21 cellular contexts compared by ENCODE assay signal in the genomic region with DNA sequence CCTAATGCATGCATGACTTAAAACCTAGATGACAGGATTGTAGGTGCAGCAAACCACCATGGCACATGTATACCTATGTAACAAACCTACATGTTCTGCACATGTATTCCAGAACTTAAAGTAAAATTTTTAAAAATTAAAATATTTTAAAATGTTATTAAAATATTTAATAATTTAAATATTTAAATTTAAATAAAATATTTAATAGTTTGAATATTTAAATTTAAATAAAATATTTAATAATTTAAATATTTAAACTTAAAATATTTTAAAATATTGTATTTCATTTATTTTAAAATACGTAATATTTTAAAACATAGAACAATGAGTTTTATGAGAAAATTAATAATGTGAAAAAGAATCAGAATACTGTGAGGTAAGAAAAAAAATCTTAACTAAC.
DNase-seq lines count a peak whose midpoint lies in the region; ATAC-seq, FAIRE-seq and TF ChIP-seq lines count a peak whose summit lies in the region.
"Had no signal": no experiment of that assay in that cellular context is flagged by ENCODE, and none has a peak within 500 bp of the region (broad histone marks: within the 10 kb centered on the region; RNA-seq: fewer than 3 reads in every experiment).

No MANE protein-coding gene starts in this region.

- H3K79me2 ChIP-seq in GM23248 (ENCODE audit: insufficient read depth): no peaks in the 10 kb centered on the region

- FAIRE-seq in A204.1 (lab: Jason Lieb, UNC): peak; percentile 99
- FAIRE-seq in TTC549 (lab: Jason Lieb, UNC): peak; percentile 96
- FAIRE-seq in endometrium (lab: Jason Lieb, UNC): peak; percentile 96
- peak; percentile 98 for FAIRE-seq in pancreas (lab: Jason Lieb, UNC)
- FAIRE-seq: A549, GM12892, GM19239 had no signal

- DNase-seq in pancreas (no peak), NCI-H2196 (lab: John Stamatoyannopoulos, UW; ENCODE audit: unreplicated experiment) (no peak), GM23248 (no peak)
- DNase-seq: C1 segment of cervical spinal cord; Calu3; CD4-positive, alpha-beta memory T cell; COR-L47; DMS53; DMS79 treated with DMSO at 0.1 percent for 48 hours; H9 had no signal

- H3K4me1 ChIP-seq in pancreas (no peaks in the 10 kb centered on the region), GM23248 (ENCODE audit: insufficient read depth) (no peaks in the 10 kb centered on the region)
- H3K4me1 ChIP-seq: A549 had no signal

- TF ChIP-seq CTCF in pancreas (IDR thresholded peaks at IDR 0.05): no peak

- H2AFZ ChIP-seq in GM23248: no peak overlapping the region
- H2AFZ ChIP-seq: GM23338 had no signal

- no peaks in the 10 kb centered on the region for H3K9me3 ChIP-seq in pancreas
- H3K9me3 ChIP-seq in GM23248 (ENCODE audit: low read depth): no peaks in the 10 kb centered on the region
- H3K9me3 ChIP-seq: A549 had no signal

- no peaks in the 10 kb centered on the region for H3K9me2 ChIP-seq in GM23248 (ENCODE audit: insufficient read depth)

- H4K20me1 ChIP-seq in GM23248 (ENCODE audit: insufficient read depth): no peaks in the 10 kb centered on the region

- WGBS in pancreas, 2 donors: 93 to 98% methylated on average over 1 of the region's 1 CpG
- 68 to 77% methylated on average over 1 of the region's 1 CpG for WGBS in GM23248 (ENCODE audit: low coverage in 1 of 2, low lambda C conversion rate in 2 of 2, missing lambda C conversion rate in 2 of 2), 2 experiments

- H3K27me3 ChIP-seq in pancreas: no peaks in the 10 kb centered on the region
- H3K27me3 ChIP-seq in GM23248 (replicated peaks; ENCODE audit: insufficient read depth): 0 out of 2 replicates have a peak, but pooled peaks cover under 1% of the 10 kb centered on the region

- H3K4me2 ChIP-seq in GM23248 (ENCODE audit: unreplicated experiment): no peak overlapping the region
- H3K4me2 ChIP-seq: A549, GM23338 had no signal

- H3K4me3 ChIP-seq in pancreas: no peak overlapping the region
- H3K4me3 ChIP-seq in GM23248: no peak overlapping the region
- H3K4me3 ChIP-seq: A549, GM23338 had no signal

- H3K36me3 ChIP-seq in pancreas: no peaks in the 10 kb centered on the region
- no peaks in the 10 kb centered on the region for H3K36me3 ChIP-seq in GM23248 (ENCODE audit: low read depth)

- H3K27ac ChIP-seq in pancreas (no peak overlapping the region), GM23248 (no peak overlapping the region)
- H3K27ac ChIP-seq: 22Rv1, A549 had no signal

- no peak overlapping the region for H3K9ac ChIP-seq in GM23248

- in situ Hi-C loops in GM23248 (cut with MboI): no loop called here

- H3F3A ChIP-seq in GM23248 (ENCODE audit: insufficient read depth): no peaks in the 10 kb centered on the region

- intact Hi-C loops in pancreas (cut with DNase I): no loop called here

- ATAC-seq in pancreas: no peak
- no peak for ATAC-seq in HG03571 (IDR thresholded peaks at IDR 0.05; ENCODE audit: unreplicated experiment)
- no peak for ATAC-seq in GM18868 (IDR thresholded peaks at IDR 0.05; ENCODE audit: unreplicated experiment)
- ATAC-seq: A549, GM23338, HCT116 had no signal
